Comparison of ENCODE assay signal across 1 cellular context in genomic region chr16:84013787-84014569, GRCh38.
TF ChIP-seq lines count a peak whose summit lies in the region.

No MANE protein-coding gene starts in this region.

TF ChIP-seq in K562, 482 proteins besides CTCF, POLR2A, EP300 and RAD21 (continues in another document):
- TF ChIP-seq RREB1 (CRISPR knock-in tag; IDR thresholded peaks at IDR 0.05) = no peak
- no peak for TF ChIP-seq PBX2 (CRISPR knock-in tag; IDR thresholded peaks at IDR 0.05; ENCODE audit: low read depth)
- no peak for TF ChIP-seq PBX2 (tag; conservative IDR thresholded peaks at IDR 0.05; ENCODE audit: low read depth)
- no peak for TF ChIP-seq RFX7 (CRISPR knock-in tag; IDR thresholded peaks at IDR 0.05)
- TF ChIP-seq NR0B1 (IDR thresholded peaks at IDR 0.05; ENCODE audit: partially characterized antibody) = no peak
- no peak for TF ChIP-seq HSF4 (CRISPR knock-in tag; IDR thresholded peaks at IDR 0.05; ENCODE audit: borderline replicate concordance)
- no peak for TF ChIP-seq POU5F1 (IDR thresholded peaks at IDR 0.05; ENCODE audit: borderline replicate concordance, low read depth, low read length, partially characterized antibody)
- TF ChIP-seq NFIX (CRISPR knock-in tag; IDR thresholded peaks at IDR 0.05; ENCODE audit: low read depth) = no peak
- no peak for TF ChIP-seq KLF6 (CRISPR knock-in tag; IDR thresholded peaks at IDR 0.05; ENCODE audit: borderline replicate concordance)
- no peak for TF ChIP-seq ZSCAN32 (CRISPR knock-in tag; IDR thresholded peaks at IDR 0.05)
- TF ChIP-seq NFYB (IDR thresholded peaks at IDR 0.05; ENCODE audit: extremely low read depth, insufficient read length) = no peak
- TF ChIP-seq ZBTB7A (IDR thresholded peaks at IDR 0.05; ENCODE audit: borderline replicate concordance, control insufficient read depth, low read depth, low read length) = no peak
- TF ChIP-seq YBX1 (IDR thresholded peaks at IDR 0.05) = no peak
- TF ChIP-seq TCF7 (IDR thresholded peaks at IDR 0.05; ENCODE audit: borderline replicate concordance) = no peak
- TF ChIP-seq MCM3 (IDR thresholded peaks at IDR 0.05) = no peak
- no peak for TF ChIP-seq ZNF212 (CRISPR knock-in tag; IDR thresholded peaks at IDR 0.05)
- TF ChIP-seq UBTF (IDR thresholded peaks at IDR 0.05; ENCODE audit: borderline replicate concordance in 1 of 2, low read depth in 2 of 2, low read length in 2 of 2) = no peak
- no peak for TF ChIP-seq ZNF41 (CRISPR knock-in tag; conservative IDR thresholded peaks at IDR 0.05)
- no peak for TF ChIP-seq KAT8 (IDR thresholded peaks at IDR 0.05; ENCODE audit: low read depth)
- TF ChIP-seq RBBP5 (IDR thresholded peaks at IDR 0.05; ENCODE audit: borderline replicate concordance, insufficient read depth, low read length, poor library complexity, severe bottlenecking) = no peak
- no peak for TF ChIP-seq BRD4 (IDR thresholded peaks at IDR 0.05)
- no peak for TF ChIP-seq MIER1 (IDR thresholded peaks at IDR 0.05; ENCODE audit: low read depth)
- peak; percentile 81 for TF ChIP-seq CTBP1 (IDR thresholded peaks at IDR 0.05; ENCODE audit: borderline replicate concordance)
- no peak for TF ChIP-seq PHF21A (IDR thresholded peaks at IDR 0.05; ENCODE audit: borderline replicate concordance, low read depth)
- no peak for TF ChIP-seq MCM2 (IDR thresholded peaks at IDR 0.05; ENCODE audit: low read depth)
- no peak for TF ChIP-seq CHD1 (IDR thresholded peaks at IDR 0.05; ENCODE audit: low read length)
- no peak for TF ChIP-seq CHD7 (IDR thresholded peaks at IDR 0.05; ENCODE audit: low read depth, low read length)
- no peak for TF ChIP-seq ZNF57 (CRISPR knock-in tag; IDR thresholded peaks at IDR 0.05)
- TF ChIP-seq ZNF764 (CRISPR knock-in tag; IDR thresholded peaks at IDR 0.05; ENCODE audit: low read depth) = no peak
- no peak; the same call in 1 of the 2 replicates for TF ChIP-seq MTA2 (IDR thresholded peaks at IDR 0.05; ENCODE audit: low read depth)
- no peak for TF ChIP-seq SNAPC5 (CRISPR knock-in tag; IDR thresholded peaks at IDR 0.05)
- TF ChIP-seq CSDE1 (IDR thresholded peaks at IDR 0.05) = no peak
- peak; percentile 15 for TF ChIP-seq KAT2B (IDR thresholded peaks at IDR 0.05; ENCODE audit: low read depth, low read length)
- no peak for TF ChIP-seq NCOR1 (IDR thresholded peaks at IDR 0.05)
- TF ChIP-seq ZNF143 (CRISPR knock-in tag; IDR thresholded peaks at IDR 0.05) = no peak
